In the genomic region with DNA sequence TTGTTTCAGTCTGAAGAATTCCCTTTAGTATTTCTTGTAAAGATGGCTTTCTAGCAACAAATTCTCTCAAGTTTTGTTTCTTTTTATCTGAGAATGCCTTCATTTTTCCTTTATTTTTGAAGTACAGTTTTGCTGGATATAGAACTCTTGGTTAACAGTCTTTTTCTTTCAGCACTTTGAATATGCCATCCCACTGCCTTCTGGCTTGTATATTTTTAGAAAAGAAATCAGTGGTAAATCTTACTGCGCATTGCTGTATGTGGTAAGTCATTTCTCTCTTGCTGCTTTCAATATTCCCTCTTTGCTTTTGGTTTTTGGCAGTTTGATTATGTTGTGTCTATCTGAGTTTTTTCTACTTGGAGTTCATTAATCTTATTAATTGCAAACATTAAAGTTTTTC, we compare ENCODE assay signal across 28 cellular contexts.
"Had no signal": no experiment of that assay in that cellular context is flagged by ENCODE, and none has a peak within 500 bp of the region (broad histone marks: within the 10 kb centered on the region; RNA-seq: fewer than 3 reads in every experiment).

No MANE protein-coding gene starts in this region.

- H3K36me3 Mint-ChIP-seq: stimulated activated effector memory CD8-positive, alpha-beta T cell treated with anti-CD3 and anti-CD28 coated beads, Interleukin-12 subunit alpha, Interleukin-12 subunit beta, amount 100 ng/mL, for 72 hours; type B pancreatic cell had no signal

- H3K4me1 Mint-ChIP-seq: immature natural killer cell; naive thymus-derived CD8-positive, alpha-beta T cell; nephron; neural crest cell; stimulated activated effector memory CD8-positive, alpha-beta T cell treated with anti-CD3 and anti-CD28 coated beads, Interleukin-12 subunit alpha, Interleukin-12 subunit beta, amount 100 ng/mL, for 72 hours had no signal

- H3K27ac Mint-ChIP-seq: immature natural killer cell; naive thymus-derived CD8-positive, alpha-beta T cell; nephron; stimulated activated effector memory CD8-positive, alpha-beta T cell treated with anti-CD3 and anti-CD28 coated beads, Interleukin-12 subunit alpha, Interleukin-12 subunit beta, amount 100 ng/mL, for 72 hours; stimulated activated naive CD8-positive, alpha-beta T cell treated with anti-CD3 and anti-CD28 coated beads, Interleukin-15, Interleukin-2, amounts not matched to agents 100 ng/mL and 50 ng/mL, for 24 hours; type B pancreatic cell had no signal

- H3K27ac ChIP-seq: left lung, lower lobe of right lung, pancreas, prostate gland, sigmoid colon, spleen, tibial nerve, uterus had no signal

- H3K36me3 ChIP-seq: left lung, lower lobe of right lung, pancreas, prostate gland, sigmoid colon, spleen, tibial nerve, uterus had no signal

- H3K4me3 ChIP-seq: left lung, lower lobe of right lung, pancreas, prostate gland, sigmoid colon, spleen, tibial nerve, uterus had no signal

- DNase-seq: hypothalamus; immature natural killer cell; kidney; left colon; left lung; lower lobe of right lung; mammary epithelial cell; mesenchymal stem cell; naive thymus-derived CD8-positive, alpha-beta T cell; nucleus accumbens; pancreas; posterior cingulate gyrus; retina; right cardiac atrium; sigmoid colon; small intestine; spleen; stimulated activated CD4-positive, alpha-beta T cell treated with anti-CD3 and anti-CD28 coated beads, Interleukin-4, amount 100 ng/mL, for 24 hours; stimulated activated naive CD4-positive, alpha-beta T cell; uterus had no signal

- H3K9me3 ChIP-seq: pancreas, prostate gland, uterus had no signal

- H3K27me3 Mint-ChIP-seq: stimulated activated naive CD8-positive, alpha-beta T cell treated with anti-CD3 and anti-CD28 coated beads, Interleukin-15, Interleukin-2, amounts not matched to agents 100 ng/mL and 50 ng/mL, for 24 hours; type B pancreatic cell had no signal

- ATAC-seq: left colon; left lung; lower lobe of right lung; naive thymus-derived CD8-positive, alpha-beta T cell; pancreas; right cardiac atrium; stimulated activated effector memory CD8-positive, alpha-beta T cell treated with anti-CD3 and anti-CD28 coated beads, Interleukin-12 subunit alpha, Interleukin-12 subunit beta, amount 100 ng/mL, for 72 hours had no signal

- FAIRE-seq: islet of Langerhans, kidney, pancreas, small intestine had no signal

- H3K4me3 Mint-ChIP-seq: immature natural killer cell; naive thymus-derived CD8-positive, alpha-beta T cell; nephron; neural crest cell; stimulated activated effector memory CD8-positive, alpha-beta T cell treated with anti-CD3 and anti-CD28 coated beads, Interleukin-12 subunit alpha, Interleukin-12 subunit beta, amount 100 ng/mL, for 72 hours; stimulated activated naive CD8-positive, alpha-beta T cell treated with anti-CD3 and anti-CD28 coated beads, Interleukin-15, Interleukin-2, amounts not matched to agents 100 ng/mL and 50 ng/mL, for 24 hours; type B pancreatic cell had no signal

- H3K4me1 ChIP-seq: left lung, lower lobe of right lung, pancreas, prostate gland, spleen, tibial nerve, uterus had no signal

- H3K27me3 ChIP-seq: left lung, pancreas, sigmoid colon, spleen, tibial nerve, uterus had no signal
